In genomic region chr11:65417221-65417701, GRCh38 we compare ENCODE assay signal across 8 cellular contexts. TPM values are rescaled to one million over a fixed set of nuclear protein-coding genes. Genes with fewer than 3 reads are reported as not detected.
DNase-seq lines count a peak whose midpoint lies in the region; FAIRE-seq and TF ChIP-seq lines count a peak whose summit lies in the region.

No MANE protein-coding gene starts in this region.

- H3K27ac ChIP-seq in OCI-LY1 (ENCODE audit: low read depth, low read length, poor library complexity, severe bottlenecking) (peak overlapping the region; percentile 99), tibial artery (peak overlapping the region; percentile 94 to 99)

- H3K9me2 ChIP-seq in OCI-LY1 (ENCODE audit: low read depth, low read length): no peaks in the 10 kb centered on the region

- H3K79me2 ChIP-seq in OCI-LY1 (ENCODE audit: insufficient read depth, low read length): peaks cover 1% of the 10 kb centered on the region

- H4K20me1 ChIP-seq in OCI-LY1 (ENCODE audit: insufficient read depth, low read length): no peaks in the 10 kb centered on the region

- TF ChIP-seq CTCF in OCI-LY1 (IDR thresholded peaks at IDR 0.05; ENCODE audit: low read length) (no peak), bronchial epithelial cell (IDR thresholded peaks at IDR 0.05; ENCODE audit: insufficient read depth, low read length, severe bottlenecking) (no peak), tibial artery (IDR thresholded peaks at IDR 0.05) (no peak)

- peaks cover 84% of the 10 kb centered on the region for H3K4me1 ChIP-seq in OCI-LY1 (ENCODE audit: insufficient read depth, low read length, severe bottlenecking)
- H3K4me1 ChIP-seq in tibial artery: peaks cover 0 to 59% (median 50%) of the 10 kb centered on the region in 4 donors

- FAIRE-seq in bronchial epithelial cell (lab: Jason Lieb, UNC) (no peak), GM19239 (lab: Jason Lieb, UNC) (no peak)

- DNase-seq in EH (ENCODE audit: low read depth): peak; percentile 26
- no peak for DNase-seq in bronchial epithelial cell (ENCODE audit: low read depth)
- peak; percentile 41 for DNase-seq in medulla oblongata (ENCODE audit: extremely low spot score)
- peak; percentile 55 to 77 for DNase-seq in tibial artery
- no peak for DNase-seq in SW 1271 (lab: John Stamatoyannopoulos, UW)
- no peak for DNase-seq in GM19239 (ENCODE audit: insufficient read length, low spot score)
- DNase-seq in SHP77 treated with DMSO at 0.1 percent for 48 hours (lab: John Stamatoyannopoulos, UW): no peak

- intact Hi-C loops in tibial artery (cut with DNase I; ENCODE audit: low total_unique reads): loop anchor here (2.0 kb wide), 1 partner anchor 34 kb away; the partner anchor contains the start of gene SLC25A45

- H3K27me3 ChIP-seq in OCI-LY1 (ENCODE audit: insufficient read depth, low read length) (no peaks in the 10 kb centered on the region), bronchial epithelial cell (ENCODE audit: control insufficient read depth, insufficient read depth, low read length) (no peaks in the 10 kb centered on the region), tibial artery (no peaks in the 10 kb centered on the region)

- H2AFZ ChIP-seq in OCI-LY1 (ENCODE audit: low read length): no peak overlapping the region

- H3K9me3 ChIP-seq in OCI-LY1 (ENCODE audit: low read length): no peaks in the 10 kb centered on the region
- no peaks in the 10 kb centered on the region for H3K9me3 ChIP-seq in tibial artery

- H3K4me3 ChIP-seq in OCI-LY1 (ENCODE audit: low read depth, low read length, poor library complexity, severe bottlenecking): peak overlapping the region; percentile 63
- H3K4me3 ChIP-seq in bronchial epithelial cell (ENCODE audit: low read depth, low read length): peak overlapping the region; percentile 16
- peak overlapping the region; percentile 67 to 97 for H3K4me3 ChIP-seq in tibial artery

- peak overlapping the region; percentile 99 for H3K9ac ChIP-seq in OCI-LY1 (ENCODE audit: low read length)

- 0 out of 2 replicates have a peak, but pooled peaks cover 5% of the 10 kb centered on the region for H3F3A ChIP-seq in OCI-LY1 (ENCODE audit: insufficient read depth, low read length)

- peak overlapping the region; percentile 97 for H3K4me2 ChIP-seq in OCI-LY1 (ENCODE audit: low read length)

- H3K36me3 ChIP-seq in OCI-LY1 (ENCODE audit: insufficient read depth, low read length) (peaks cover 12% of the 10 kb centered on the region; the same call in 1 of the 2 replicates), bronchial epithelial cell (ENCODE audit: control insufficient read depth, insufficient read depth, low read length) (peaks cover 2% of the 10 kb centered on the region), tibial artery (peaks cover 0 to 12% (median 8%) of the 10 kb centered on the region in 3 donors)

RNA-seq across cellular contexts. Expression of gene NEAT1, which starts 5.3 kb away (rescaled TPM):
- 114 and 133 TPM in 2 replicates for total RNA-seq in bronchial epithelial cell

RNA-seq across cellular contexts. Expression of gene FRMD8, which starts 30.8 kb away (rescaled TPM):
- total RNA-seq in bronchial epithelial cell: 21.9 and 66.6 TPM in 2 replicates

RNA-seq across cellular contexts. Expression of gene SLC25A45, which starts 34.8 kb away (rescaled TPM):
- total RNA-seq in bronchial epithelial cell: 0.26 and 0.77 TPM in 2 replicates

Comparison
In these comparisons a context has a peak if more than half of its experiments do, and no peak if none do; other contexts are left out.
1. DNase-seq: peak in EH (single experiment), medulla oblongata (single experiment) and tibial artery (2 of 2); none in bronchial epithelial cell (single experiment), SW 1271 (0 of 2), GM19239 (single experiment) and SHP77 treated with DMSO at 0.1 percent for 48 hours (single experiment).
2. H3K4me3 ChIP-seq: peak in every context shown above with its lines; median percentile 82 in tibial artery; 63 in OCI-LY1; 16 in bronchial epithelial cell.